Comparison of ENCODE assay signal across 15 cellular contexts in genomic region chr15:39188930-39189329, GRCh38.
A peak's percentile ranks its signal among the peaks of the same experiment; 100 is the strongest.
DNase-seq lines count a peak whose midpoint lies in the region; ATAC-seq, FAIRE-seq and TF ChIP-seq lines count a peak whose summit lies in the region.
"Had no signal": no experiment of that assay in that cellular context is flagged by ENCODE, and none has a peak within 500 bp of the region (broad histone marks: within the 10 kb centered on the region; RNA-seq: fewer than 3 reads in every experiment).

No MANE protein-coding gene starts in this region.

- DNase-seq in GM03348 (ENCODE audit: low spot score) (peak; percentile 50), RWPE2 (ENCODE audit: low spot score) (peak; percentile 72), epithelial cell of proximal tubule (ENCODE audit: low read depth) (peak; percentile 86), osteoblast (ENCODE audit: insufficient read length, low spot score, missing footprints) (peak; percentile 70), HuH-7 (ENCODE audit: low spot score) (no peak), frontal cortex (ENCODE audit: low spot score in 2 of 2) (no peak), nephron progenitor cell (no peak), substantia nigra (lab: John Stamatoyannopoulos, UW) (no peak)
- DNase-seq: activated CD8-positive, alpha-beta memory T cell treated with anti-CD3 and anti-CD28 coated beads, Interleukin-2, amount 10 ng/mL, durations not matched to agents 7 days and 5 days; aorta; NCI-H1694; right cardiac atrium; T-helper 9 cell; tibial artery had no signal

- H3K4me1 Mint-ChIP-seq in nephron progenitor cell, result no peaks in the 10 kb centered on the region
- H3K4me1 Mint-ChIP-seq: activated CD8-positive, alpha-beta memory T cell treated with anti-CD3 and anti-CD28 coated beads, Interleukin-2, amount 10 ng/mL, durations not matched to agents 7 days and 5 days; memory B cell had no signal

- no peak for TF ChIP-seq CTCF in RWPE2 (IDR thresholded peaks at IDR 0.05; ENCODE audit: poor library complexity, severe bottlenecking)
- TF ChIP-seq CTCF in epithelial cell of proximal tubule (conservative IDR thresholded peaks at IDR 0.05; ENCODE audit: low read depth, low read length), result no peak
- TF ChIP-seq CTCF in osteoblast (IDR thresholded peaks at IDR 0.05; ENCODE audit: extremely low read depth, low read depth, low read length), result no peak
- no peak for TF ChIP-seq CTCF in nephron progenitor cell (IDR thresholded peaks at IDR 0.05)

- no peaks in the 10 kb centered on the region for H3K9me3 Mint-ChIP-seq in nephron progenitor cell
- H3K9me3 Mint-ChIP-seq: memory B cell had no signal

- no peaks in the 10 kb centered on the region for H4K20me1 ChIP-seq in osteoblast (ENCODE audit: insufficient read depth, low read length)

- peak; percentile 72 for ATAC-seq in RWPE2 (ENCODE audit: low read depth)
- ATAC-seq: activated CD8-positive, alpha-beta memory T cell treated with anti-CD3 and anti-CD28 coated beads, Interleukin-2, amount 10 ng/mL, durations not matched to agents 7 days and 5 days; right cardiac atrium had no signal

- H3K9me3 ChIP-seq in RWPE2 (ENCODE audit: severe bottlenecking) (no peaks in the 10 kb centered on the region), osteoblast (ENCODE audit: low read depth, low read length) (no peaks in the 10 kb centered on the region)
- H3K9me3 ChIP-seq: tibial artery had no signal

- H3K27ac Mint-ChIP-seq in nephron progenitor cell, result no peak overlapping the region
- H3K27ac Mint-ChIP-seq: activated CD8-positive, alpha-beta memory T cell treated with anti-CD3 and anti-CD28 coated beads, Interleukin-2, amount 10 ng/mL, durations not matched to agents 7 days and 5 days; memory B cell had no signal

- H3K4me3 Mint-ChIP-seq in nephron progenitor cell, result no peak overlapping the region
- H3K4me3 Mint-ChIP-seq: activated CD8-positive, alpha-beta memory T cell treated with anti-CD3 and anti-CD28 coated beads, Interleukin-2, amount 10 ng/mL, durations not matched to agents 7 days and 5 days; memory B cell had no signal

- no peak overlapping the region for H2AFZ ChIP-seq in osteoblast (ENCODE audit: low read length)

- H3K36me3 Mint-ChIP-seq in nephron progenitor cell (ENCODE audit: low read depth), result no peaks in the 10 kb centered on the region
- H3K36me3 Mint-ChIP-seq: activated CD8-positive, alpha-beta memory T cell treated with anti-CD3 and anti-CD28 coated beads, Interleukin-2, amount 10 ng/mL, durations not matched to agents 7 days and 5 days; memory B cell had no signal

- H3K27me3 ChIP-seq in RWPE2 (ENCODE audit: insufficient read depth, poor library complexity, severe bottlenecking) (no peaks in the 10 kb centered on the region), osteoblast (ENCODE audit: insufficient read depth, low read length) (no peaks in the 10 kb centered on the region)
- H3K27me3 ChIP-seq: tibial artery had no signal

- H3K4me2 ChIP-seq in osteoblast (ENCODE audit: insufficient read depth, low read length), result no peak overlapping the region

- peaks cover 7% of the 10 kb centered on the region for H3K27me3 Mint-ChIP-seq in nephron progenitor cell (ENCODE audit: low read depth, poor library complexity)

- no peak for FAIRE-seq in frontal cortex (lab: Jason Lieb, UNC)

- H3K79me2 ChIP-seq in osteoblast (ENCODE audit: insufficient read depth, low read length), result no peaks in the 10 kb centered on the region

- no peaks in the 10 kb centered on the region for H3K36me3 ChIP-seq in RWPE2 (ENCODE audit: low read depth)
- H3K36me3 ChIP-seq in osteoblast (ENCODE audit: insufficient read depth, low read length), result no peaks in the 10 kb centered on the region
- H3K36me3 ChIP-seq: tibial artery had no signal

- H3K4me1 ChIP-seq in RWPE2 (ENCODE audit: insufficient read depth, poor library complexity, severe bottlenecking), result peaks cover 67% of the 10 kb centered on the region
- H3K4me1 ChIP-seq in osteoblast (ENCODE audit: insufficient read depth, low read length), result peaks cover 52% of the 10 kb centered on the region

- H3K4me3 ChIP-seq in RWPE2 (ENCODE audit: severe bottlenecking), result no peak overlapping the region
- no peak overlapping the region for H3K4me3 ChIP-seq in epithelial cell of proximal tubule (ENCODE audit: low read depth, low read length)
- no peak overlapping the region for H3K4me3 ChIP-seq in osteoblast (ENCODE audit: insufficient read depth, low read length)
- H3K4me3 ChIP-seq: tibial artery had no signal

- H3K27ac ChIP-seq in RWPE2 (ENCODE audit: poor library complexity, severe bottlenecking) (peak overlapping the region; percentile 100), osteoblast (ENCODE audit: low read depth, low read length) (peak overlapping the region; percentile 87), substantia nigra (ENCODE audit: low read depth, low read length, poor library complexity, severe bottlenecking) (no peak overlapping the region)
- H3K27ac ChIP-seq: tibial artery had no signal

Comparison
In these comparisons a context has a peak if more than half of its experiments do, and no peak if none do; other contexts are left out.
1. DNase-seq: peak in GM03348 (single experiment), RWPE2 (single experiment), epithelial cell of proximal tubule (single experiment) and osteoblast (single experiment); none in HuH-7 (single experiment), frontal cortex (0 of 2), nephron progenitor cell (single experiment) and substantia nigra (0 of 49).